15 cellular contexts compared by ENCODE assay signal in genomic region chr3:114496874-114497273, GRCh38.
DNase-seq lines count a peak whose midpoint lies in the region; ATAC-seq, FAIRE-seq and TF ChIP-seq lines count a peak whose summit lies in the region.
"Had no signal": no experiment of that assay in that cellular context is flagged by ENCODE, and none has a peak within 500 bp of the region (broad histone marks: within the 10 kb centered on the region; RNA-seq: fewer than 3 reads in every experiment).

No MANE protein-coding gene starts in this region.

- TF ChIP-seq POLR2A in A549 (IDR thresholded peaks at IDR 0.05; ENCODE audit: low read length): no peak

- H3K9me3 Mint-ChIP-seq in activated T-cell treated with anti-CD3 and anti-CD28 coated beads, Interleukin-2, amount 50 U/mL, for 4 hours: no peaks in the 10 kb centered on the region
- H3K9me3 Mint-ChIP-seq: activated naive CD4-positive, alpha-beta T cell treated with anti-CD3 and anti-CD28 coated beads, Interleukin-2, amount 50 U/mL, for 72 hours; endodermal cell; H9 had no signal

- H3K9me3 ChIP-seq in A549 (no peaks in the 10 kb centered on the region), lower lobe of right lung (no peaks in the 10 kb centered on the region)
- H3K9me3 ChIP-seq: upper lobe of left lung had no signal

- intact Hi-C loops in lower lobe of right lung (cut with DNase I): no loop called here

- TF ChIP-seq CTCF in A549 (IDR thresholded peaks at IDR 0.05) (no peak), HFF-Myc (IDR thresholded peaks at IDR 0.05; ENCODE audit: low read depth, low read length, missing control alignments) (no peak), lower lobe of right lung (IDR thresholded peaks at IDR 0.05) (no peak)

- H3K36me3 Mint-ChIP-seq in activated T-cell treated with anti-CD3 and anti-CD28 coated beads, Interleukin-2, amount 50 U/mL, for 4 hours (ENCODE audit: insufficient read depth): peaks cover 6% of the 10 kb centered on the region
- H3K36me3 Mint-ChIP-seq: activated naive CD4-positive, alpha-beta T cell treated with anti-CD3 and anti-CD28 coated beads, Interleukin-2, amount 50 U/mL, for 72 hours had no signal

- peak; percentile 68 for FAIRE-seq in A549 (lab: Jason Lieb, UNC)

- no peak for TF ChIP-seq RAD21 in A549 (conservative IDR thresholded peaks at IDR 0.05 in 1 of 2, IDR thresholded peaks at IDR 0.05 in 1 of 2)

- ATAC-seq in A549 (peak; percentile 75 to 77), lower lobe of right lung (peak; percentile 63 to 72), GM19452 (IDR thresholded peaks at IDR 0.05; ENCODE audit: unreplicated experiment) (no peak), GM19351 (IDR thresholded peaks at IDR 0.05; ENCODE audit: unreplicated experiment) (no peak)
- no peak for ATAC-seq in activated T-cell treated with anti-CD3 and anti-CD28 coated beads, Interleukin-2, amount 50 U/mL, for 4 hours
- ATAC-seq: activated naive CD4-positive, alpha-beta T cell treated with anti-CD3 and anti-CD28 coated beads, Interleukin-2, amount 50 U/mL, for 72 hours had no signal

- no peaks in the 10 kb centered on the region for H3K36me3 ChIP-seq in lower lobe of right lung
- H3K36me3 ChIP-seq: upper lobe of left lung had no signal

- POLR2A ChIA-PET in A549 (lab: Yijun Ruan, JAX): no interaction called here

- H3K4me1 Mint-ChIP-seq in activated T-cell treated with anti-CD3 and anti-CD28 coated beads, Interleukin-2, amount 50 U/mL, for 4 hours (ENCODE audit: low read depth): peaks cover 22% of the 10 kb centered on the region
- H3K4me1 Mint-ChIP-seq: endodermal cell had no signal

- H3K4me1 ChIP-seq in A549 (peaks cover 55% of the 10 kb centered on the region), lower lobe of right lung (peaks cover 8% of the 10 kb centered on the region)

- H3K4me3 Mint-ChIP-seq in activated T-cell treated with anti-CD3 and anti-CD28 coated beads, Interleukin-2, amount 50 U/mL, for 4 hours: no peak overlapping the region
- H3K4me3 Mint-ChIP-seq: endodermal cell, H9 had no signal

- H3K27me3 Mint-ChIP-seq in activated T-cell treated with anti-CD3 and anti-CD28 coated beads, Interleukin-2, amount 50 U/mL, for 4 hours (ENCODE audit: low read depth): no peaks in the 10 kb centered on the region

- H3K4me3 ChIP-seq in A549 (no peak overlapping the region; the same call in 2 of the 3 replicates), HFF-Myc (replicated peaks; ENCODE audit: low read depth, low read length) (no peak overlapping the region), lower lobe of right lung (no peak overlapping the region)
- H3K4me3 ChIP-seq: upper lobe of left lung had no signal

- WGBS in A549 (ENCODE audit: missing lambda C conversion rate): 43% methylated on average over 2 of the region's 2 CpGs

- peak; percentile 18 to 55; a peak in 1 of 5 replicates for TF ChIP-seq EP300 in A549 (IDR thresholded peaks at IDR 0.05)

- CTCF ChIA-PET in A549 (lab: Yijun Ruan, JAX): interaction anchor here (1.6 kb wide), 1 partner anchor 113 kb away, joined by 4 read pairs; no protein-coding TSS in a partner anchor

- H3K27ac ChIP-seq in A549 (peak overlapping the region; percentile 77 to 86; a peak in 5 of 6 replicates), caudate nucleus (ENCODE audit: low read depth, low read length) (peak overlapping the region; percentile 18), lower lobe of right lung (no peak overlapping the region)
- H3K27ac ChIP-seq: upper lobe of left lung had no signal

- H3K27me3 ChIP-seq in lower lobe of right lung (ENCODE audit: low read depth): no peaks in the 10 kb centered on the region
- H3K27me3 ChIP-seq: upper lobe of left lung had no signal

- DNase-seq in A549 (ENCODE audit: low read depth in 1 of 2, low spot score in 1 of 2): peak in 1 of 2 experiments; percentile 65
- peak; percentile 31 for DNase-seq in HFF-Myc (ENCODE audit: extremely low read depth, low read depth)
- no peak for DNase-seq in caudate nucleus (lab: John Stamatoyannopoulos, UW)
- DNase-seq in lower lobe of right lung: no peak
- DNase-seq in activated T-cell treated with anti-CD3 and anti-CD28 coated beads, Interleukin-2, amount 50 U/mL, for 4 hours: no peak
- DNase-seq in stimulated activated CD4-positive, alpha-beta T cell treated with anti-CD3 and anti-CD28 coated beads, Interleukin-4, amount 100 ng/mL, for 4 hours: no peak
- DNase-seq: activated CD4-positive, alpha-beta T cell treated with anti-CD3 and anti-CD28 coated beads for 4 hours; endodermal cell; H9; kidney glomerular epithelial cell; NCI-H1048; upper lobe of left lung had no signal

- peak overlapping the region; percentile 83 for H3K4me2 ChIP-seq in A549

TF ChIP-seq in A549, 52 proteins besides CTCF, POLR2A, EP300 and RAD21:
- TF ChIP-seq FOSL2 (IDR thresholded peaks at IDR 0.05) (0 out of 2 replicates have a peak, but pooled peaks have one; percentile 22), FOSL2 (CRISPR knock-in tag; IDR thresholded peaks at IDR 0.05) (peak; percentile 42; the same call in 1 of the 2 replicates), CHD2 (IDR thresholded peaks at IDR 0.05; ENCODE audit: low read length, partially characterized antibody) (no peak), JUNB (IDR thresholded peaks at IDR 0.05) (peak; percentile 48; the same call in 1 of the 2 replicates), USF2 (IDR thresholded peaks at IDR 0.05) (no peak), JUN (IDR thresholded peaks at IDR 0.05) (peak in 1 of 2 experiments; percentile 35; a peak in 1 of 5 replicates), CEBPB (IDR thresholded peaks at IDR 0.05) (peak; percentile 95 to 96), GATA3 (IDR thresholded peaks at IDR 0.05; ENCODE audit: borderline replicate concordance) (peak; percentile 24; the same call in 1 of the 2 replicates)
- TF ChIP-seq, protein P1, sequence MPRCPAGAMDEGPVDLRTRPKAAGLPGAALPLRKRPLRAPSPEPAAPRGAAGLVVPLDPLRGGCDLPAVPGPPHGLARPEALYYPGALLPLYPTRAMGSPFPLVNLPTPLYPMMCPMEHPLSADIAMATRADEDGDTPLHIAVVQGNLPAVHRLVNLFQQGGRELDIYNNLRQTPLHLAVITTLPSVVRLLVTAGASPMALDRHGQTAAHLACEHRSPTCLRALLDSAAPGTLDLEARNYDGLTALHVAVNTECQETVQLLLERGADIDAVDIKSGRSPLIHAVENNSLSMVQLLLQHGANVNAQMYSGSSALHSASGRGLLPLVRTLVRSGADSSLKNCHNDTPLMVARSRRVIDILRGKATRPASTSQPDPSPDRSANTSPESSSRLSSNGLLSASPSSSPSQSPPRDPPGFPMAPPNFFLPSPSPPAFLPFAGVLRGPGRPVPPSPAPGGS (IDR thresholded peaks at IDR 0.05): 0 out of 3 replicates have a peak, but pooled peaks have one; percentile 21
- TF ChIP-seq, protein P2, sequence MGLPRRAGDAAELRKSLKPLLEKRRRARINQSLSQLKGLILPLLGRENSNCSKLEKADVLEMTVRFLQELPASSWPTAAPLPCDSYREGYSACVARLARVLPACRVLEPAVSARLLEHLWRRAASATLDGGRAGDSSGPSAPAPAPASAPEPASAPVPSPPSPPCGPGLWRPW (IDR thresholded peaks at IDR 0.05): peak; percentile 82
- TF ChIP-seq, protein P3, sequence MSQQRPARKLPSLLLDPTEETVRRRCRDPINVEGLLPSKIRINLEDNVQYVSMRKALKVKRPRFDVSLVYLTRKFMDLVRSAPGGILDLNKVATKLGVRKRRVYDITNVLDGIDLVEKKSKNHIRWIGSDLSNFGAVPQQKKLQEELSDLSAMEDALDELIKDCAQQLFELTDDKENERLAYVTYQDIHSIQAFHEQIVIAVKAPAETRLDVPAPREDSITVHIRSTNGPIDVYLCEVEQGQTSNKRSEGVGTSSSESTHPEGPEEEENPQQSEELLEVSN (IDR thresholded peaks at IDR 0.05; ENCODE audit: borderline replicate concordance, low read depth): no peak
TF ChIP-seq in A549: peak in this region for 7.

Comparison
In these comparisons a context has a peak if more than half of its experiments do, and no peak if none do; other contexts are left out.
1. ATAC-seq: peak in A549 (2 of 2) and lower lobe of right lung (2 of 2); none in activated T-cell treated with anti-CD3 and anti-CD28 coated beads, Interleukin-2, amount 50 U/mL, for 4 hours (0 of 2), GM19452 (single experiment) and GM19351 (single experiment).